In the genomic region with DNA sequence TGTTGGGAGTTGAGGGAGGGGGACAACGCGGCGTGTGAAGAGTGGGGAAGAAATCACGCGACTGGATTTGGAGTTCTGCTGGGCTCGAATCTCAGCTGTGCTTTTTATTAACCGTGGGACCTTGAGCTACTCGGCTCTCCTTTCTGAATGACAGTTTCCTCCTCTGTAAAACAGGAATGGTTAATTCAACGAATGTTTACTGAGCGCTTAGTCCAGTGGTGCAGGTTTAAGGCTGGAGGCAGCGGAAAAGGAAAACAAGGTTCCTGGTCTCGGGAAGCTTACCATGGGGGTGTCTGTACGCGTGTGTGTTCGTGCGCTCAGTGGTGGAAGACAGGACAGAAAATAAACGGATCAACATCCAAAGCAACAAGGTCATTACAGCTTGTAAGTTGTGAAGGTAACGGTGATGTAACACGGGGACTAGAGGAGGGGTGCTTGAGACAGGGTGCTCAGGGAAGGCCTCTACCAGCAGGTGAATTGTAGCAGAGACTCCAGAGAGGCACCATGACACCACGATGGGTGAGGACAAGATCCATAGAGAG, we compare ENCODE assay signal across 8 cellular contexts. TPM values are rescaled to one million over a fixed set of nuclear protein-coding genes. Genes with fewer than 3 reads are reported as not detected.
DNase-seq lines count a peak whose midpoint lies in the region; ATAC-seq and TF ChIP-seq lines count a peak whose summit lies in the region.

No MANE protein-coding gene starts in this region.

- peaks cover 13% of the 10 kb centered on the region for H3K4me1 ChIP-seq in CD8-positive, alpha-beta T cell (ENCODE audit: insufficient read depth, low read length)
- peaks cover 4 to 14% of the 10 kb centered on the region in 2 donors for H3K4me1 ChIP-seq in duodenal mucosa (ENCODE audit: control insufficient read depth in 1 of 2, insufficient read depth in 2 of 2, low read length in 2 of 2)

- H3K9ac ChIP-seq in duodenal mucosa (ENCODE audit: low read depth in 1 of 2, low read length in 2 of 2), result no peak overlapping the region

- H3K4me3 ChIP-seq in CD8-positive, alpha-beta T cell (ENCODE audit: low read depth, low read length), result peak overlapping the region; percentile 63
- H3K4me3 ChIP-seq in MG63 (peak overlapping the region; percentile 27), duodenal mucosa (ENCODE audit: low read depth in 1 of 2, low read length in 2 of 2) (peak overlapping the region; percentile 24 to 48)

- DNase-seq in CD8-positive, alpha-beta T cell, result no peak
- DNase-seq in MG63 (no peak), osteocyte (ENCODE audit: extremely low spot score, unreplicated experiment) (no peak), glomerular visceral epithelial cell (ENCODE audit: extremely low spot score) (no peak)

- H3K27ac ChIP-seq in CD8-positive, alpha-beta T cell (ENCODE audit: low read depth, low read length), result no peak overlapping the region
- H3K27ac ChIP-seq in duodenal mucosa (ENCODE audit: low read depth, low read length), result no peak overlapping the region

- intact Hi-C loops in CD8-positive, alpha-beta T cell (cut with DNase I, micrococcal nuclease), result loop anchor here in 1 of 2 experiments (2.0 kb wide), 1 partner anchor 16 kb away; a partner anchor contains a TSS

- H3K9me3 Mint-ChIP-seq in CD8-positive, alpha-beta T cell, result no peaks in the 10 kb centered on the region
- no peaks in the 10 kb centered on the region for H3K9me3 Mint-ChIP-seq in osteocyte (ENCODE audit: unreplicated experiment)

- H3K27me3 ChIP-seq in CD8-positive, alpha-beta T cell (ENCODE audit: insufficient read depth, low read length), result peaks cover 19% of the 10 kb centered on the region
- H3K27me3 ChIP-seq in MG63 (peaks cover 12% of the 10 kb centered on the region), duodenal mucosa (ENCODE audit: control insufficient read depth in 1 of 2, insufficient read depth in 2 of 2, low read length in 2 of 2) (peaks cover 56 to 68% of the 10 kb centered on the region in 2 donors)

- CTCF ChIA-PET in CD8-positive, alpha-beta T cell (lab: Charles Lee), result interaction anchor here (1.1 to 1.2 kb wide), 2 partner anchors 13 to 16 kb away, joined by 4 read pairs; no protein-coding TSS in a partner anchor

- no peak overlapping the region for H3K27ac Mint-ChIP-seq in CD8-positive, alpha-beta T cell
- no peak overlapping the region for H3K27ac Mint-ChIP-seq in osteocyte (ENCODE audit: unreplicated experiment)

- no peaks in the 10 kb centered on the region for H3K9me3 ChIP-seq in CD8-positive, alpha-beta T cell (ENCODE audit: low read length)
- H3K9me3 ChIP-seq in MG63 (no peaks in the 10 kb centered on the region), duodenal mucosa (ENCODE audit: control insufficient read depth in 1 of 2, low read length in 2 of 2) (peaks cover 0 to 3% of the 10 kb centered on the region in 2 donors)

- POLR2A ChIA-PET in CD8-positive, alpha-beta T cell (lab: Charles Lee), result interaction anchor here (1.9 kb wide), 1 partner anchor 9 kb away, joined by 5 read pairs; no protein-coding TSS in a partner anchor

- H3K36me3 ChIP-seq in CD8-positive, alpha-beta T cell (ENCODE audit: insufficient read depth, low read length), result no peaks in the 10 kb centered on the region
- H3K36me3 ChIP-seq in MG63 (no peaks in the 10 kb centered on the region), duodenal mucosa (ENCODE audit: control insufficient read depth in 1 of 2, insufficient read depth in 2 of 2, low read length in 2 of 2) (no peaks in the 10 kb centered on the region)

- H3K27me3 Mint-ChIP-seq in CD8-positive, alpha-beta T cell (ENCODE audit: low read depth), result peaks cover 67% of the 10 kb centered on the region
- peaks cover 75% of the 10 kb centered on the region for H3K27me3 Mint-ChIP-seq in osteocyte (ENCODE audit: unreplicated experiment)

- no peaks in the 10 kb centered on the region for H3K36me3 Mint-ChIP-seq in CD8-positive, alpha-beta T cell
- H3K36me3 Mint-ChIP-seq in osteocyte (ENCODE audit: unreplicated experiment), result peaks cover 2% of the 10 kb centered on the region

- no peak for ATAC-seq in CD8-positive, alpha-beta T cell
- ATAC-seq in GM19351 (IDR thresholded peaks at IDR 0.05; ENCODE audit: unreplicated experiment) (no peak), GM18870 (IDR thresholded peaks at IDR 0.05; ENCODE audit: unreplicated experiment) (no peak), HG03095 (IDR thresholded peaks at IDR 0.05; ENCODE audit: unreplicated experiment) (no peak)

- peak; percentile 2 for TF ChIP-seq CTCF in CD8-positive, alpha-beta T cell (IDR thresholded peaks at IDR 0.05)
- no peak for TF ChIP-seq CTCF in osteocyte (IDR thresholded peaks at IDR 0.05)

- peak overlapping the region; percentile 58 for H3K4me3 Mint-ChIP-seq in CD8-positive, alpha-beta T cell
- peak overlapping the region; percentile 61 for H3K4me3 Mint-ChIP-seq in osteocyte (ENCODE audit: unreplicated experiment)

- peaks cover 12% of the 10 kb centered on the region for H3K4me1 Mint-ChIP-seq in CD8-positive, alpha-beta T cell (ENCODE audit: low read depth)
- peaks cover 11% of the 10 kb centered on the region for H3K4me1 Mint-ChIP-seq in osteocyte (ENCODE audit: unreplicated experiment)

RNA-seq across cellular contexts. Expression of a gene that starts 0.3 kb away (rescaled TPM):
- not detected for total RNA-seq in CD8-positive, alpha-beta T cell
- not detected in 2 replicates for total RNA-seq in MG63 (2014; rRNA removed; shearing (Covaris generic); ENCODE audit: low replicate concordance)
- not detected in 2 replicates for total RNA-seq in osteocyte

RNA-seq across cellular contexts. Expression of a gene that starts 0.4 kb away (rescaled TPM):
- not detected for total RNA-seq in CD8-positive, alpha-beta T cell
- not detected in 2 replicates for total RNA-seq in MG63 (2014; rRNA removed; shearing (Covaris generic); ENCODE audit: low replicate concordance)
- not detected in 2 replicates for total RNA-seq in osteocyte

RNA-seq across cellular contexts. Expression of a gene that starts 16.5 kb away (rescaled TPM):
- 1 to 10 TPM; 9.5 to 9.8 TPM for total RNA-seq in CD8-positive, alpha-beta T cell
- total RNA-seq in MG63 (2014; rRNA removed; shearing (Covaris generic); ENCODE audit: low replicate concordance), result 117 and 120 TPM in 2 replicates
- 41.8 and 45.5 TPM in 2 replicates for total RNA-seq in osteocyte

RNA-seq across cellular contexts. Expression of a gene that starts 20.8 kb away (rescaled TPM):
- total RNA-seq in CD8-positive, alpha-beta T cell, result under 1 TPM; 0.14 to 0.16 TPM
- 21.0 and 32.2 TPM in 2 replicates for total RNA-seq in MG63 (2014; rRNA removed; shearing (Covaris generic); ENCODE audit: low replicate concordance)
- total RNA-seq in osteocyte, result 1.6 TPM in 2 replicates
